In genomic region chr16:86061771-86062170, GRCh38 we compare ENCODE assay signal across 16 cellular contexts.
"Had no signal": no experiment of that assay in that cellular context is flagged by ENCODE, and none has a peak within 500 bp of the region (broad histone marks: within the 10 kb centered on the region; RNA-seq: fewer than 3 reads in every experiment).

No MANE protein-coding gene starts in this region.

- H3K27me3 ChIP-seq: ovary, vagina had no signal

- H3K36me3 ChIP-seq: gastrocnemius medialis, ovary, tibial nerve, vagina had no signal

- H3K27ac ChIP-seq: gastrocnemius medialis, ovary, vagina had no signal

- H3K9me3 ChIP-seq: gastrocnemius medialis, ovary, tibial nerve, vagina had no signal

- H3K27ac Mint-ChIP-seq: activated CD4-positive, alpha-beta T cell treated with anti-CD3 and anti-CD28 coated beads, Interleukin-2, amount 10 ng/mL, durations not matched to agents 24 days and 14 days; activated naive CD8-positive, alpha-beta T cell had no signal

- H3K4me3 Mint-ChIP-seq: activated CD4-positive, alpha-beta T cell treated with anti-CD3 and anti-CD28 coated beads, Interleukin-2, amount 10 ng/mL, durations not matched to agents 24 days and 14 days; activated naive CD8-positive, alpha-beta T cell; central memory CD8-positive, alpha-beta T cell; neural crest cell had no signal

- H3K9me3 Mint-ChIP-seq: activated CD4-positive, alpha-beta T cell treated with anti-CD3 and anti-CD28 coated beads, Interleukin-2, amount 10 ng/mL, durations not matched to agents 24 days and 14 days; central memory CD8-positive, alpha-beta T cell; neural crest cell had no signal

- H3K36me3 Mint-ChIP-seq: activated naive CD8-positive, alpha-beta T cell had no signal

- H3K4me1 Mint-ChIP-seq: activated CD4-positive, alpha-beta T cell treated with anti-CD3 and anti-CD28 coated beads, Interleukin-2, amount 10 ng/mL, durations not matched to agents 24 days and 14 days; central memory CD8-positive, alpha-beta T cell had no signal

- ATAC-seq: gastrocnemius medialis had no signal

- H3K4me1 ChIP-seq: gastrocnemius medialis had no signal

- DNase-seq: activated CD4-positive, alpha-beta T cell treated with anti-CD3 and anti-CD28 coated beads, Interleukin-2, amount 10 ng/mL, durations not matched to agents 24 days and 14 days; activated CD4-positive, CD25-positive, alpha-beta regulatory T cell; activated CD8-positive, alpha-beta memory T cell treated with anti-CD3 and anti-CD28 coated beads, Interleukin-2, amount 50 U/mL, for 48 hours; activated gamma-delta T cell treated with Interleukin-2 at 50 U/mL for 16 hours; amniotic stem cell; effector memory CD4-positive, alpha-beta T cell; gastrocnemius medialis; mesendoderm; stimulated activated CD4-positive, alpha-beta T cell treated with anti-CD3 and anti-CD28 coated beads, Interleukin-12 subunit alpha, Interleukin-12 subunit beta, amount 100 ng/mL, for 4 hours; stimulated activated CD4-positive, alpha-beta T cell treated with anti-CD3 and anti-CD28 coated beads, Interleukin-2, amount 100 ng/mL, for 24 hours had no signal

- H3K4me3 ChIP-seq: gastrocnemius medialis, ovary, tibial nerve, vagina had no signal
